16 cellular contexts compared by ENCODE assay signal in genomic region chr14:88804035-88804434, GRCh38. TPM values are rescaled to one million over a fixed set of nuclear protein-coding genes. Genes with fewer than 3 reads are reported as not detected.
A peak's percentile ranks its signal among the peaks of the same experiment; 100 is the strongest.
DNase-seq lines count a peak whose midpoint lies in the region; ATAC-seq, FAIRE-seq and TF ChIP-seq lines count a peak whose summit lies in the region.
"Had no signal": no experiment of that assay in that cellular context is flagged by ENCODE, and none has a peak within 500 bp of the region (broad histone marks: within the 10 kb centered on the region; RNA-seq: fewer than 3 reads in every experiment).

No MANE protein-coding gene starts in this region.

- DNase-seq in ELR (ENCODE audit: low read depth) (peak; percentile 41), M059J (ENCODE audit: low read depth) (peak; percentile 79), T1000 (lab: John Stamatoyannopoulos, UW) (peak; percentile 2), fibroblast of villous mesenchyme (ENCODE audit: low read depth) (peak; percentile 8), small intestine (no peak), DMS 273 treated with DMSO at 0.1 percent for 48 hours (lab: John Stamatoyannopoulos, UW) (no peak)
- no peak for DNase-seq in CD8-positive, alpha-beta T cell
- DNase-seq: DMS79 treated with DMSO at 0.1 percent for 48 hours, GF-D8, NCI-H1105 treated with DMSO at 0.1 percent for 48 hours, NCI-H1694, Peyer's patch, Right ventricle myocardium superior had no signal

- no peak overlapping the region for H3K27ac ChIP-seq in CD8-positive, alpha-beta T cell (ENCODE audit: low read depth, low read length)
- H3K27ac ChIP-seq in small intestine (ENCODE audit: low read depth in 1 of 2, low read length in 1 of 2): no peak overlapping the region
- H3K27ac ChIP-seq: C4-2B, KMS-11, Peyer's patch had no signal

- H3K9me3 ChIP-seq in CD8-positive, alpha-beta T cell (ENCODE audit: low read length): no peaks in the 10 kb centered on the region
- H3K9me3 ChIP-seq in small intestine (ENCODE audit: control insufficient read depth, low read depth): no peaks in the 10 kb centered on the region

- peaks cover 42% of the 10 kb centered on the region for H3K27me3 Mint-ChIP-seq in CD8-positive, alpha-beta T cell (ENCODE audit: low read depth)

- 70 to 85% (median 80%) methylated on average over 2 of the region's 2 CpGs for WGBS in small intestine, 3 donors

- CTCF ChIA-PET in CD8-positive, alpha-beta T cell (lab: Charles Lee): interaction anchor here (1.1 kb wide), 1 partner anchor 11 kb away, joined by 5 read pairs; the partner anchor contains the start of gene EML5

- TF ChIP-seq CTCF in fibroblast of villous mesenchyme (IDR thresholded peaks at IDR 0.05; ENCODE audit: insufficient read depth, low read depth, low read length): no peak
- no peak for TF ChIP-seq CTCF in CD8-positive, alpha-beta T cell (IDR thresholded peaks at IDR 0.05)

- H3K36me3 ChIP-seq in CD8-positive, alpha-beta T cell (ENCODE audit: insufficient read depth, low read length): no peaks in the 10 kb centered on the region
- no peaks in the 10 kb centered on the region for H3K36me3 ChIP-seq in small intestine (ENCODE audit: control insufficient read depth in 2 of 2, insufficient read depth in 2 of 2, low read length in 2 of 2)
- H3K36me3 ChIP-seq: Peyer's patch had no signal

- no peak for ATAC-seq in CD8-positive, alpha-beta T cell

- H3K4me1 ChIP-seq in CD8-positive, alpha-beta T cell (ENCODE audit: insufficient read depth, low read length): no peaks in the 10 kb centered on the region
- no peaks in the 10 kb centered on the region for H3K4me1 ChIP-seq in small intestine (ENCODE audit: control insufficient read depth in 2 of 2, insufficient read depth in 1 of 2, low read depth in 1 of 2, low read length in 1 of 2)
- H3K4me1 ChIP-seq: Peyer's patch had no signal

- no peak overlapping the region for H3K27ac Mint-ChIP-seq in CD8-positive, alpha-beta T cell

- H3K4me1 Mint-ChIP-seq in CD8-positive, alpha-beta T cell (ENCODE audit: low read depth): no peaks in the 10 kb centered on the region

- POLR2A ChIA-PET in CD8-positive, alpha-beta T cell (lab: Charles Lee): no interaction called here

- H3K4me3 ChIP-seq in fibroblast of villous mesenchyme (ENCODE audit: low read depth, low read length): no peak overlapping the region
- no peak overlapping the region for H3K4me3 ChIP-seq in CD8-positive, alpha-beta T cell (ENCODE audit: low read depth, low read length)
- no peak overlapping the region for H3K4me3 ChIP-seq in small intestine (ENCODE audit: low read depth in 1 of 2, low read length in 2 of 2)
- H3K4me3 ChIP-seq: Peyer's patch had no signal

- H3K36me3 Mint-ChIP-seq in CD8-positive, alpha-beta T cell: no peaks in the 10 kb centered on the region

- no peak for FAIRE-seq in small intestine (lab: Jason Lieb, UNC)
- FAIRE-seq: GM19239 had no signal

- no peaks in the 10 kb centered on the region for H3K27me3 ChIP-seq in CD8-positive, alpha-beta T cell (ENCODE audit: insufficient read depth, low read length)
- H3K27me3 ChIP-seq in small intestine (ENCODE audit: control insufficient read depth in 2 of 2, insufficient read depth in 2 of 2, low read length in 2 of 2): peaks cover 0 to 2% of the 10 kb centered on the region in 2 donors
- H3K27me3 ChIP-seq: Peyer's patch had no signal

- intact Hi-C loops in CD8-positive, alpha-beta T cell (cut with DNase I, micrococcal nuclease): no loop called here

- no peak overlapping the region for H3K4me3 Mint-ChIP-seq in CD8-positive, alpha-beta T cell

- peaks cover 8% of the 10 kb centered on the region for H3K9me3 Mint-ChIP-seq in CD8-positive, alpha-beta T cell

RNA-seq across cellular contexts. Expression of gene EML5, which starts 11.3 kb away (rescaled TPM):
- total RNA-seq in M059J (2014; rRNA removed; shearing (Covaris generic)): 0.64 and 0.96 TPM in 2 replicates
- total RNA-seq in fibroblast of villous mesenchyme: 0.32 and 0.86 TPM in 2 replicates
- total RNA-seq in CD8-positive, alpha-beta T cell: 1 to 10 TPM; 2.5 to 3.5 TPM
- under 1 TPM in 1 of 3 donors, not detected in 2; 0.70 TPM for polyA plus RNA-seq in small intestine

RNA-seq across cellular contexts. Expression of gene TTC8, which starts 20.4 kb away (rescaled TPM):
- total RNA-seq in M059J (2014; rRNA removed; shearing (Covaris generic)): 18.8 and 19.0 TPM in 2 replicates
- 23.8 and 28.1 TPM in 2 replicates for total RNA-seq in fibroblast of villous mesenchyme
- 1 to 10 TPM; 1.3 to 1.9 TPM for total RNA-seq in CD8-positive, alpha-beta T cell
- 1 to 10 TPM; 2.4 to 8.8 (median 3.8) TPM for polyA plus RNA-seq in small intestine

Comparison
In these comparisons a context has a peak if more than half of its experiments do, and no peak if none do; other contexts are left out.
1. DNase-seq: peak in ELR (single experiment), M059J (single experiment), T1000 (single experiment) and fibroblast of villous mesenchyme (single experiment); none in CD8-positive, alpha-beta T cell (0 of 7), small intestine (single experiment) and DMS 273 treated with DMSO at 0.1 percent for 48 hours (single experiment).